ENCODE assay signal across 8 cellular contexts in the genomic region with DNA sequence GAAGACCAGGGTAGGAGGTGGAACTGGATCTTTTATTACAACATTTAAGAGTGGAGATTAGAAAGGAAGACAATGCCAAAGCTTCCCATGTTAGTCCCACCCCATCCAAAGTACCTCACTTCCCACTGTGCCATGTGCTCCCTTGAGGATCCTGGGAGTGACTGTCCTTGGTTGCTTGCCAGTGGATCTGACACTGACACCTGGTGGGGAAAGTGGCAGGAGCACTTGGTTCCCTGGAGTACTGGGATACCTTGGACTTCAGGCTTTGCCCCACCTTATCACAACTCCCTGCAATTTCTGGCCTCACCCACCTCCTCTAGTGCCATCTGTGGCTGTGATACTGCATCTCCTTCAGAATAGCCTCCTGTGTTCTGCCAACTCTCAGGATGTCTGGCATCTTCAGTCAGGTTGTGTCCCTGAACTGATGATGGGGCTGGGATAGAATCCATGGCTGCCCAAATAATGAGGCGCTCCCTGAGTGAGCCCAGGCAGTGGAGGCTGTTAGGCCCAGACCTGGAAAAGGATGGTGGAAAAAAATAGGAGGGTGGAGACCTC. TPM values are rescaled to one million over a fixed set of nuclear protein-coding genes. Genes with fewer than 3 reads are reported as not detected.
DNase-seq lines count a peak whose midpoint lies in the region; ATAC-seq and TF ChIP-seq lines count a peak whose summit lies in the region.

No MANE protein-coding gene starts in this region.

- no peak overlapping the region for H3K4me3 ChIP-seq in right cardiac atrium (ENCODE audit: low read length)

- H3K4me3 Mint-ChIP-seq in activated B cell treated with CpG ODN at 0.5 μM for 24 hours, result peak overlapping the region; percentile 96
- H3K4me3 Mint-ChIP-seq in stimulated activated memory B cell treated with anti-CD40 and anti-IgM and Interleukin-4, amounts not matched to agents 10 μg/mL and 1 μg/mL and 100 μg/mL, for 72 hours, result peak overlapping the region; percentile 87

- no peaks in the 10 kb centered on the region for H3K4me1 ChIP-seq in right cardiac atrium (ENCODE audit: control insufficient read depth, insufficient read depth, low read length)

- peaks cover 46% of the 10 kb centered on the region for H3K4me1 Mint-ChIP-seq in activated B cell treated with CpG ODN at 0.5 μM for 24 hours
- H3K4me1 Mint-ChIP-seq in stimulated activated memory B cell treated with anti-CD40 and anti-IgM and Interleukin-4, amounts not matched to agents 10 μg/mL and 1 μg/mL and 100 μg/mL, for 72 hours, result peaks cover 31% of the 10 kb centered on the region

- peaks cover 62% of the 10 kb centered on the region for H3K36me3 Mint-ChIP-seq in activated B cell treated with CpG ODN at 0.5 μM for 24 hours (ENCODE audit: low read depth)
- peaks cover 42% of the 10 kb centered on the region for H3K36me3 Mint-ChIP-seq in stimulated activated memory B cell treated with anti-CD40 and anti-IgM and Interleukin-4, amounts not matched to agents 10 μg/mL and 1 μg/mL and 100 μg/mL, for 72 hours

- CTCF ChIA-PET in activated B cell treated with CpG ODN at 0.5 μM for 24 hours (lab: Charles Lee), result interaction anchor here (2.4 kb wide), 1 partner anchor 52 kb away, joined by 8 read pairs; the partner anchor contains the start of gene WDR76

- no peak for ATAC-seq in activated B cell treated with CpG ODN at 0.5 μM for 24 hours (ENCODE audit: low read depth)
- peak in 1 of 2 donors; percentile 15 for ATAC-seq in right cardiac atrium
- no peak for ATAC-seq in stimulated activated memory B cell treated with anti-CD40 and anti-IgM and Interleukin-4, amounts not matched to agents 10 μg/mL and 1 μg/mL and 100 μg/mL, for 72 hours
- no peak for ATAC-seq in HG03378 (IDR thresholded peaks at IDR 0.05; ENCODE audit: unreplicated experiment)
- no peak for ATAC-seq in GM18517 (IDR thresholded peaks at IDR 0.05; ENCODE audit: unreplicated experiment)

- peak overlapping the region; percentile 96 for H3K27ac Mint-ChIP-seq in activated B cell treated with CpG ODN at 0.5 μM for 24 hours
- peak overlapping the region; percentile 93 for H3K27ac Mint-ChIP-seq in stimulated activated memory B cell treated with anti-CD40 and anti-IgM and Interleukin-4, amounts not matched to agents 10 μg/mL and 1 μg/mL and 100 μg/mL, for 72 hours

- H3K9me3 ChIP-seq in right cardiac atrium (ENCODE audit: control insufficient read depth, low read length), result no peaks in the 10 kb centered on the region

- 95% methylated on average over 1 of the region's 1 CpG for WGBS in right cardiac atrium

- POLR2A ChIA-PET in activated B cell treated with CpG ODN at 0.5 μM for 24 hours (lab: Charles Lee), result interaction anchor here (0.6 to 10.1 kb wide), 13 partner anchors 10 to 936 kb away, joined by 3 to 509 read pairs (median 12); partner anchors contain the start of genes B2M, HYPK, MFAP1 and PATL2

- H3K27me3 ChIP-seq in right cardiac atrium (ENCODE audit: control insufficient read depth, insufficient read depth), result no peaks in the 10 kb centered on the region

- DNase-seq in NCI-H1436 (lab: John Stamatoyannopoulos, UW) (peak; percentile 39), NCI-H1436 treated with DMSO at 0.1 percent for 48 hours (lab: John Stamatoyannopoulos, UW) (no peak), NCI-H1694 (lab: John Stamatoyannopoulos, UW) (peak; percentile 49), activated B cell treated with CpG ODN at 0.5 μM for 24 hours (no peak), right cardiac atrium (peak in 1 of 3 donors; percentile 45)

- TF ChIP-seq CTCF in activated B cell treated with CpG ODN at 0.5 μM for 24 hours (IDR thresholded peaks at IDR 0.05), result no peak

- no peaks in the 10 kb centered on the region for H3K27me3 Mint-ChIP-seq in activated B cell treated with CpG ODN at 0.5 μM for 24 hours
- no peaks in the 10 kb centered on the region for H3K27me3 Mint-ChIP-seq in stimulated activated memory B cell treated with anti-CD40 and anti-IgM and Interleukin-4, amounts not matched to agents 10 μg/mL and 1 μg/mL and 100 μg/mL, for 72 hours

- H3K27ac ChIP-seq in right cardiac atrium (ENCODE audit: low read length), result peak overlapping the region; percentile 14

- H3K9me3 Mint-ChIP-seq in activated B cell treated with CpG ODN at 0.5 μM for 24 hours, result no peaks in the 10 kb centered on the region
- no peaks in the 10 kb centered on the region for H3K9me3 Mint-ChIP-seq in stimulated activated memory B cell treated with anti-CD40 and anti-IgM and Interleukin-4, amounts not matched to agents 10 μg/mL and 1 μg/mL and 100 μg/mL, for 72 hours

- intact Hi-C loops in activated B cell treated with CpG ODN at 0.5 μM for 24 hours (cut with micrococcal nuclease) (no loop called here), right cardiac atrium (cut with DNase I) (no loop called here)

RNA-seq across cellular contexts. Expression of gene ELL3, which starts 1.3 kb away (rescaled TPM):
- 95.5 and 108 TPM in 2 replicates for total RNA-seq in activated B cell treated with CpG ODN at 0.5 μM for 24 hours
- total RNA-seq in right cardiac atrium, result 1 to 10 TPM; 1.6 to 2.8 (median 1.9) TPM
- 1.1 TPM for polyA plus RNA-seq in right cardiac atrium

RNA-seq across cellular contexts. Expression of gene SERF2, which starts 16.6 kb away (rescaled TPM):
- total RNA-seq in activated B cell treated with CpG ODN at 0.5 μM for 24 hours (601 and 656 TPM in 2 replicates), right cardiac atrium (1,000 to 10,000 TPM in 1 of 4 donors, 100 to 1,000 TPM in 3; 889 to 1,080 (median 940) TPM)
- 2,656 TPM for polyA plus RNA-seq in right cardiac atrium

RNA-seq across cellular contexts. Expression of gene SERINC4, which starts 24.5 kb away (rescaled TPM):
- 0.11 and 0.20 TPM in 2 replicates for total RNA-seq in activated B cell treated with CpG ODN at 0.5 μM for 24 hours
- under 1 TPM in 3 of 4 donors, not detected in 1; 0.12 to 0.29 (median 0.25) TPM for total RNA-seq in right cardiac atrium
- polyA plus RNA-seq in right cardiac atrium, result 0.41 TPM

RNA-seq across cellular contexts. Expression of gene HYPK, which starts 24.9 kb away (rescaled TPM):
- total RNA-seq in activated B cell treated with CpG ODN at 0.5 μM for 24 hours (19.2 and 19.7 TPM in 2 replicates), right cardiac atrium (10 to 100 TPM in 3 of 4 donors, 1 to 10 TPM in 1; 9.6 to 16.0 (median 14.5) TPM)
- polyA plus RNA-seq in right cardiac atrium, result 37.9 TPM

RNA-seq across cellular contexts. Expression of gene PDIA3, which starts 29.2 kb away (rescaled TPM):
- total RNA-seq in activated B cell treated with CpG ODN at 0.5 μM for 24 hours (179 and 194 TPM in 2 replicates), right cardiac atrium (100 to 1,000 TPM; 151 to 251 (median 216) TPM)
- polyA plus RNA-seq in right cardiac atrium, result 156 TPM

Comparison
In these comparisons a context has a peak if more than half of its experiments do, and no peak if none do; other contexts are left out.
1. DNase-seq: peak in NCI-H1436 (single experiment) and NCI-H1694 (single experiment); none in NCI-H1436 treated with DMSO at 0.1 percent for 48 hours (single experiment) and activated B cell treated with CpG ODN at 0.5 μM for 24 hours (single experiment).
2. RNA of gene ELL3, which starts 1.3 kb away (total RNA-seq): 95.5 to 108 TPM in activated B cell treated with CpG ODN at 0.5 μM for 24 hours; 1.6 to 2.8 TPM in right cardiac atrium; every median in the first group is over 10 times any median in the second.